30 cellular contexts compared by ENCODE assay signal in the genomic region with DNA sequence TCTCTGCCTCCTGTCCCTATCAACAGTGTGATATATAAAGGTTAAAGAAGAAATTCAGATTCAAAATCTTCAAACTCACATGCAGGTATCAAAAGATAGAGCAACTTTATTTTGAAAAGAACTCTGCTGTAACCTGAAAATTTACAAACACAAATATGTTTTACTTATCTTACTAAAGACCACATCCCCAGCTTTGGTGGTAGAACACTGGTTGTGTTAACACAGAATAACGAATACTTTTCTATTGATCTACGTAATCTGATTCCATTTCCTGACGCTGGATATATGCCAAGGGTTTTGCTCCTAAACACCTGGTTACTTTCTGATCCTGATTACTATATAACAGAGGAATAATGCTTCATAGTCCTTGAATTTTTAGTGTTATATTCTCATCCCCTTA.
"Had no signal": no experiment of that assay in that cellular context is flagged by ENCODE, and none has a peak within 500 bp of the region (broad histone marks: within the 10 kb centered on the region; RNA-seq: fewer than 3 reads in every experiment).

No MANE protein-coding gene starts in this region.

- H3K27ac Mint-ChIP-seq: activated CD4-positive, alpha-beta T cell treated with anti-CD3 and anti-CD28 coated beads for 36 hours; activated naive CD8-positive, alpha-beta T cell; activated T-cell treated with anti-CD3 and anti-CD28 coated beads, Interleukin-2, amount 50 U/mL, for 72 hours; type B pancreatic cell had no signal

- H3K27me3 Mint-ChIP-seq: activated CD4-positive, alpha-beta T cell treated with anti-CD3 and anti-CD28 coated beads for 36 hours; activated naive CD8-positive, alpha-beta T cell; central memory CD8-positive, alpha-beta T cell; memory B cell; naive thymus-derived CD8-positive, alpha-beta T cell; stimulated activated naive CD8-positive, alpha-beta T cell treated with anti-CD3 and anti-CD28 coated beads, Interleukin-15, amount 100 ng/mL, for 72 hours had no signal

- H3K4me1 Mint-ChIP-seq: central memory CD8-positive, alpha-beta T cell; neural crest cell had no signal

- DNase-seq: activated CD4-positive, alpha-beta T cell treated with anti-CD3 and anti-CD28 coated beads for 36 hours; activated CD4-positive, alpha-beta T cell treated with anti-CD3 and anti-CD28 coated beads, Interleukin-2, amount 50 U/mL, for 4 hours; activated CD4-positive, CD25-positive, alpha-beta regulatory T cell; activated naive CD4-positive, alpha-beta T cell; activated T-cell treated with anti-CD3 and anti-CD28 coated beads for 4 hours; activated T-cell treated with anti-CD3 and anti-CD28 coated beads, Interleukin-2, amount 50 U/mL, for 72 hours; anterior cingulate cortex; dermis blood vessel endothelial cell; effector CD4-positive, alpha-beta T cell; esophagus squamous epithelium; foreskin melanocyte; heart right ventricle; midbrain; nucleus accumbens; pancreas; retina; stimulated activated CD4-positive, alpha-beta T cell treated with anti-CD3 and anti-CD28 coated beads, Interleukin-12 subunit alpha, Interleukin-12 subunit beta, amount 100 ng/mL, for 4 hours; stimulated activated CD4-positive, alpha-beta T cell treated with anti-CD3 and anti-CD28 coated beads, Interleukin-4, amount 100 ng/mL, for 1 hour; stimulated activated naive CD8-positive, alpha-beta T cell treated with anti-CD3 and anti-CD28 coated beads, Interleukin-15, amount 100 ng/mL, for 72 hours; substantia nigra; uterus had no signal

- H3K4me3 ChIP-seq: esophagus squamous epithelium, heart right ventricle, pancreas, prostate gland, skin epidermis, uterus had no signal

- H3K36me3 Mint-ChIP-seq: type B pancreatic cell had no signal

- H3K4me3 Mint-ChIP-seq: activated CD4-positive, alpha-beta T cell treated with anti-CD3 and anti-CD28 coated beads for 36 hours; activated naive CD8-positive, alpha-beta T cell; activated T-cell treated with anti-CD3 and anti-CD28 coated beads, Interleukin-2, amount 50 U/mL, for 72 hours; central memory CD8-positive, alpha-beta T cell; memory B cell; neural crest cell; stimulated activated naive CD8-positive, alpha-beta T cell treated with anti-CD3 and anti-CD28 coated beads, Interleukin-15, amount 100 ng/mL, for 72 hours; type B pancreatic cell had no signal

- H3K9me3 Mint-ChIP-seq: central memory CD8-positive, alpha-beta T cell; neural crest cell; type B pancreatic cell had no signal

- ATAC-seq: activated CD4-positive, alpha-beta T cell treated with anti-CD3 and anti-CD28 coated beads for 36 hours; activated T-cell treated with anti-CD3 and anti-CD28 coated beads, Interleukin-2, amount 50 U/mL, for 72 hours; heart right ventricle; naive thymus-derived CD8-positive, alpha-beta T cell; sciatic nerve; stimulated activated naive CD8-positive, alpha-beta T cell treated with anti-CD3 and anti-CD28 coated beads, Interleukin-15, amount 100 ng/mL, for 72 hours had no signal
